8 cellular contexts compared by ENCODE assay signal in the genomic region with DNA sequence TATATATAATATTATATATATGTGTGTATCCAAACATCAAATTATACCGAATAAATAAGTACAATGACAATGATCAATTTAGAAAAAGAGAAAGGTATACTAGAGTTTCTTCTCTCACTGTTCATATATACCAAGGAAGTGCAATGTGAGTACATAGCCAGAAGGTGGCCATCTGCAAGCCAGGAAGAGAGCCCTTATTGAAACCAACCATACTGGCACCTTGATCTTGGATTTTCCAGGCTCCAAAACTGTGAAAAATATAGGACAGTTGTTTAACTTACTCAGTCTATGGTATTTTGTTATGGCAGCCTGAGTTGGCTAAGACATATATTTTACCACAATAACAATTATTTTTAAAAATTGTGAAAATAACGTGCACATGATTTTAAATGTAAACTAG.
DNase-seq lines count a peak whose midpoint lies in the region; ATAC-seq and TF ChIP-seq lines count a peak whose summit lies in the region.

No MANE protein-coding gene starts in this region.

- H3K27me3 Mint-ChIP-seq in activated T-helper 1 cell treated with anti-CD3 and anti-CD28 coated beads, Interleukin-12 subunit alpha, Interleukin-12 subunit beta, Interleukin-2, Interleukin-4 antibody, amounts not matched to agents 30 ng/mL and 10 ng/mL and 1 ng/mL, durations not matched to agents 14 hours and 24 hours and 36 hours (ENCODE audit: insufficient read depth): no peaks in the 10 kb centered on the region
- no peaks in the 10 kb centered on the region for H3K27me3 Mint-ChIP-seq in T-helper 2 cell treated with Interferon-gamma antibody and Interleukin-4, amounts not matched to agents 5 μg/mL and 100 μg/mL, for 36 hours (ENCODE audit: low read depth)

- no peaks in the 10 kb centered on the region for H3K4me1 Mint-ChIP-seq in activated T-helper 1 cell treated with anti-CD3 and anti-CD28 coated beads, Interleukin-12 subunit alpha, Interleukin-12 subunit beta, Interleukin-2, Interleukin-4 antibody, amounts not matched to agents 30 ng/mL and 10 ng/mL and 1 ng/mL, durations not matched to agents 14 hours and 24 hours and 36 hours (ENCODE audit: low read depth)
- no peaks in the 10 kb centered on the region for H3K4me1 Mint-ChIP-seq in T-helper 2 cell treated with Interferon-gamma antibody and Interleukin-4, amounts not matched to agents 5 μg/mL and 100 μg/mL, for 36 hours (ENCODE audit: low read depth)

- DNase-seq in DND-41: peak; percentile 11
- DNase-seq in Peyer's patch: no peak
- DNase-seq in fibroblast of villous mesenchyme (ENCODE audit: low read depth): peak; percentile 9
- DNase-seq in activated T-helper 1 cell treated with anti-CD3 and anti-CD28 coated beads, Interleukin-12 subunit alpha, Interleukin-12 subunit beta, Interleukin-2, Interleukin-4 antibody, amounts not matched to agents 30 ng/mL and 10 ng/mL and 1 ng/mL, durations not matched to agents 14 hours and 24 hours and 36 hours (ENCODE audit: low spot score): no peak
- no peak for DNase-seq in T-helper 2 cell treated with Interferon-gamma antibody and Interleukin-4, amounts not matched to agents 5 μg/mL and 100 μg/mL, for 36 hours (ENCODE audit: low spot score)
- no peak for DNase-seq in AG20443 (ENCODE audit: low spot score)

- no peak overlapping the region for H3K4me3 ChIP-seq in DND-41 (ENCODE audit: low read depth in 1 of 2, low read length in 2 of 2)
- no peak overlapping the region for H3K4me3 ChIP-seq in Peyer's patch
- no peak overlapping the region for H3K4me3 ChIP-seq in fibroblast of villous mesenchyme (ENCODE audit: low read depth, low read length)

- no peaks in the 10 kb centered on the region for H3K36me3 Mint-ChIP-seq in activated T-helper 1 cell treated with anti-CD3 and anti-CD28 coated beads, Interleukin-12 subunit alpha, Interleukin-12 subunit beta, Interleukin-2, Interleukin-4 antibody, amounts not matched to agents 30 ng/mL and 10 ng/mL and 1 ng/mL, durations not matched to agents 14 hours and 24 hours and 36 hours (ENCODE audit: low read depth)
- H3K36me3 Mint-ChIP-seq in T-helper 2 cell treated with Interferon-gamma antibody and Interleukin-4, amounts not matched to agents 5 μg/mL and 100 μg/mL, for 36 hours (ENCODE audit: low read depth): no peaks in the 10 kb centered on the region

- no peak overlapping the region for H3K27ac Mint-ChIP-seq in activated T-helper 1 cell treated with anti-CD3 and anti-CD28 coated beads, Interleukin-12 subunit alpha, Interleukin-12 subunit beta, Interleukin-2, Interleukin-4 antibody, amounts not matched to agents 30 ng/mL and 10 ng/mL and 1 ng/mL, durations not matched to agents 14 hours and 24 hours and 36 hours
- no peak overlapping the region for H3K27ac Mint-ChIP-seq in T-helper 2 cell treated with Interferon-gamma antibody and Interleukin-4, amounts not matched to agents 5 μg/mL and 100 μg/mL, for 36 hours

- H3K9me3 ChIP-seq in DND-41 (ENCODE audit: insufficient read depth, low read length, severe bottlenecking) (no peaks in the 10 kb centered on the region), Peyer's patch (no peaks in the 10 kb centered on the region)

- H3K4me3 Mint-ChIP-seq in activated T-helper 1 cell treated with anti-CD3 and anti-CD28 coated beads, Interleukin-12 subunit alpha, Interleukin-12 subunit beta, Interleukin-2, Interleukin-4 antibody, amounts not matched to agents 30 ng/mL and 10 ng/mL and 1 ng/mL, durations not matched to agents 14 hours and 24 hours and 36 hours: no peak overlapping the region
- H3K4me3 Mint-ChIP-seq in T-helper 2 cell treated with Interferon-gamma antibody and Interleukin-4, amounts not matched to agents 5 μg/mL and 100 μg/mL, for 36 hours: no peak overlapping the region

- H3K27me3 ChIP-seq in DND-41 (ENCODE audit: insufficient read depth, low read length, poor library complexity) (no peaks in the 10 kb centered on the region), Peyer's patch (no peaks in the 10 kb centered on the region)

- ATAC-seq in DND-41 (ENCODE audit: insufficient read depth, low read depth) (peak; percentile 60; the same call in 2 of the 3 replicates), GM19468 (IDR thresholded peaks at IDR 0.05; ENCODE audit: extremely low read depth, unreplicated experiment) (peak; percentile 73), HG03520 (IDR thresholded peaks at IDR 0.05; ENCODE audit: unreplicated experiment) (peak; percentile 91)

- no peaks in the 10 kb centered on the region for H3K79me2 ChIP-seq in DND-41 (ENCODE audit: insufficient read depth, low read length)

- no peaks in the 10 kb centered on the region for H3K9me3 Mint-ChIP-seq in activated T-helper 1 cell treated with anti-CD3 and anti-CD28 coated beads, Interleukin-12 subunit alpha, Interleukin-12 subunit beta, Interleukin-2, Interleukin-4 antibody, amounts not matched to agents 30 ng/mL and 10 ng/mL and 1 ng/mL, durations not matched to agents 14 hours and 24 hours and 36 hours
- no peaks in the 10 kb centered on the region for H3K9me3 Mint-ChIP-seq in T-helper 2 cell treated with Interferon-gamma antibody and Interleukin-4, amounts not matched to agents 5 μg/mL and 100 μg/mL, for 36 hours

- TF ChIP-seq POLR2A in Peyer's patch (IDR thresholded peaks at IDR 0.05): no peak

- no peak overlapping the region for H2AFZ ChIP-seq in DND-41 (ENCODE audit: low read depth, low read length)

- intact Hi-C loops in activated T-helper 1 cell treated with anti-CD3 and anti-CD28 coated beads, Interleukin-12 subunit alpha, Interleukin-12 subunit beta, Interleukin-2, Interleukin-4 antibody, amounts not matched to agents 30 ng/mL and 10 ng/mL and 1 ng/mL, durations not matched to agents 14 hours and 24 hours and 36 hours (cut with micrococcal nuclease): loop anchor here (1.0 to 5.0 kb wide), 4 partner anchors 1151 to 1901 kb away; partner anchors contain the start of gene DNAH7

- H3K9ac ChIP-seq in DND-41 (ENCODE audit: low read depth, low read length): no peak overlapping the region

- H3K4me1 ChIP-seq in DND-41 (ENCODE audit: insufficient read depth, low read length): no peaks in the 10 kb centered on the region
- no peaks in the 10 kb centered on the region for H3K4me1 ChIP-seq in Peyer's patch

- H3K27ac ChIP-seq in DND-41 (ENCODE audit: low read length): no peak overlapping the region
- no peak overlapping the region for H3K27ac ChIP-seq in Peyer's patch

- H4K20me1 ChIP-seq in DND-41 (ENCODE audit: insufficient read depth, low read length): no peaks in the 10 kb centered on the region

- peak; percentile 62 for TF ChIP-seq CTCF in DND-41 (IDR thresholded peaks at IDR 0.05; ENCODE audit: borderline replicate concordance, extremely low read depth, low read length, poor library complexity, severe bottlenecking)
- peak in 4 of 6 experiments; percentile 30 to 63 (median 54) for TF ChIP-seq CTCF in Peyer's patch (IDR thresholded peaks at IDR 0.05)
- peak; percentile 43 for TF ChIP-seq CTCF in fibroblast of villous mesenchyme (IDR thresholded peaks at IDR 0.05; ENCODE audit: insufficient read depth, low read depth, low read length)

- H3K36me3 ChIP-seq in DND-41 (ENCODE audit: insufficient read depth, low read length) (no peaks in the 10 kb centered on the region), Peyer's patch (no peaks in the 10 kb centered on the region)

- no peak overlapping the region for H3K4me2 ChIP-seq in DND-41 (ENCODE audit: insufficient read depth, low read length)

Comparison
In these comparisons a context has a peak if more than half of its experiments do, and no peak if none do; other contexts are left out.
1. DNase-seq: peak in DND-41 (single experiment) and fibroblast of villous mesenchyme (single experiment); none in Peyer's patch (0 of 3), activated T-helper 1 cell treated with anti-CD3 and anti-CD28 coated beads, Interleukin-12 subunit alpha, Interleukin-12 subunit beta, Interleukin-2, Interleukin-4 antibody, amounts not matched to agents 30 ng/mL and 10 ng/mL and 1 ng/mL, durations not matched to agents 14 hours and 24 hours and 36 hours (single experiment), T-helper 2 cell treated with Interferon-gamma antibody and Interleukin-4, amounts not matched to agents 5 μg/mL and 100 μg/mL, for 36 hours (single experiment) and AG20443 (single experiment).
2. Peak in every context shown above with its lines, with median percentiles within 50 percentile points of each other: ATAC-seq and CTCF ChIP-seq.